Comparison of ENCODE assay signal across 10 cellular contexts in genomic region chr7:108660465-108660864, GRCh38.
DNase-seq lines count a peak whose midpoint lies in the region; ATAC-seq, FAIRE-seq and TF ChIP-seq lines count a peak whose summit lies in the region.
"Had no signal": no experiment of that assay in that cellular context is flagged by ENCODE, and none has a peak within 500 bp of the region (broad histone marks: within the 10 kb centered on the region; RNA-seq: fewer than 3 reads in every experiment).

No MANE protein-coding gene starts in this region.

- no peak overlapping the region for H3K27ac ChIP-seq in DND-41 (ENCODE audit: low read length)
- no peak overlapping the region for H3K27ac ChIP-seq in K562 (ENCODE audit: extremely low read depth, low read depth, low read length)

- H3K27ac Mint-ChIP-seq in activated T-cell treated with anti-CD3 and anti-CD28 coated beads, Interleukin-2, amount 50 U/mL, for 72 hours: no peak overlapping the region
- H3K27ac Mint-ChIP-seq: IgD-negative memory B cell had no signal

- H3K4me1 ChIP-seq in DND-41 (ENCODE audit: insufficient read depth, low read length) (no peaks in the 10 kb centered on the region), K562 (replicated peaks in 1 of 2; ENCODE audit: control insufficient read depth in 2 of 2, insufficient read depth in 2 of 2, low read length in 2 of 2) (no peaks in the 10 kb centered on the region)

- peak; percentile 59 for TF ChIP-seq CTCF in DND-41 (IDR thresholded peaks at IDR 0.05; ENCODE audit: borderline replicate concordance, extremely low read depth, low read length, poor library complexity, severe bottlenecking)
- peak; percentile 40 to 69 (median 59); a peak in 5 of 6 replicates for TF ChIP-seq CTCF in K562 (IDR thresholded peaks at IDR 0.05 in 2 of 3, conservative IDR thresholded peaks at IDR 0.05 in 1 of 3; ENCODE audit: insufficient read depth in 2 of 3, low read depth in 1 of 3, low read length in 3 of 3)

- peak; percentile 50 to 73 for TF ChIP-seq RAD21 in K562 (CRISPR knock-in tag; conservative IDR thresholded peaks at IDR 0.05 in 1 of 2, IDR thresholded peaks at IDR 0.05 in 1 of 2)

- 0% methylated on average over 3 of the region's 3 CpGs for WGBS in K562 (ENCODE audit: insufficient coverage, low coverage, missing lambda C conversion rate)

- H2AFZ ChIP-seq in DND-41 (ENCODE audit: low read depth, low read length) (no peak overlapping the region), K562 (ENCODE audit: low read depth, low read length) (no peak overlapping the region)

- H3K9me3 ChIP-seq in DND-41 (ENCODE audit: insufficient read depth, low read length, severe bottlenecking) (no peaks in the 10 kb centered on the region), K562 (replicated peaks; ENCODE audit: control insufficient read depth, insufficient read depth, low read depth, low read length) (no peaks in the 10 kb centered on the region)

- H3K27me3 ChIP-seq in DND-41 (ENCODE audit: insufficient read depth, low read length, poor library complexity): no peaks in the 10 kb centered on the region
- peaks cover 0 to 11% of the 10 kb centered on the region in 2 experiments; a peak in 2 of 5 replicates for H3K27me3 ChIP-seq in K562 (ENCODE audit: control insufficient read depth in 2 of 2, insufficient read depth in 2 of 2, low read length in 2 of 2)

- in situ Hi-C loops in K562 (cut with MboI): no loop called here

- DNase-seq in DND-41 (no peak), M059J (ENCODE audit: low read depth) (peak; percentile 4), K562 (ENCODE audit: extremely low read depth in 1 of 4, low spot score in 3 of 4) (peak; percentile 23 to 60 (median 54)), midbrain (lab: John Stamatoyannopoulos, UW) (peak; percentile 3), dedifferentiated amniotic fluid mesenchymal stem cell (ENCODE audit: extremely low spot score) (no peak), AG20443 (ENCODE audit: low spot score) (no peak)
- no peak for DNase-seq in activated T-cell treated with anti-CD3 and anti-CD28 coated beads, Interleukin-2, amount 50 U/mL, for 72 hours
- DNase-seq: activated T-cell treated with anti-CD3 and anti-CD28 coated beads, Interleukin-2, amount 50 U/mL, for 1 hour had no signal

- H3K9me3 Mint-ChIP-seq in activated T-cell treated with anti-CD3 and anti-CD28 coated beads, Interleukin-2, amount 50 U/mL, for 72 hours: no peaks in the 10 kb centered on the region
- H3K9me3 Mint-ChIP-seq: IgD-negative memory B cell had no signal

- TF ChIP-seq EP300 in K562 (IDR thresholded peaks at IDR 0.05; ENCODE audit: low read length): no peak

- ATAC-seq in DND-41 (ENCODE audit: insufficient read depth, low read depth) (no peak), K562 (peak; percentile 86), GM19324 (IDR thresholded peaks at IDR 0.05; ENCODE audit: low FRiP score, unreplicated experiment) (no peak)
- no peak for ATAC-seq in activated T-cell treated with anti-CD3 and anti-CD28 coated beads, Interleukin-2, amount 50 U/mL, for 72 hours (replicated peaks in 1 of 2)

- H3K36me3 Mint-ChIP-seq in activated T-cell treated with anti-CD3 and anti-CD28 coated beads, Interleukin-2, amount 50 U/mL, for 72 hours (ENCODE audit: insufficient read depth in 2 of 2): no peaks in the 10 kb centered on the region
- H3K36me3 Mint-ChIP-seq: IgD-negative memory B cell had no signal

- H3K4me3 Mint-ChIP-seq in activated T-cell treated with anti-CD3 and anti-CD28 coated beads, Interleukin-2, amount 50 U/mL, for 72 hours: no peak overlapping the region
- H3K4me3 Mint-ChIP-seq: IgD-negative memory B cell had no signal

- H3K4me3 ChIP-seq in DND-41 (ENCODE audit: low read depth in 1 of 2, low read length in 2 of 2) (no peak overlapping the region), K562 (no peak overlapping the region)

- no peak for FAIRE-seq in K562 (lab: Jason Lieb, UNC)

- H3K79me2 ChIP-seq in DND-41 (ENCODE audit: insufficient read depth, low read length): no peaks in the 10 kb centered on the region
- no peaks in the 10 kb centered on the region for H3K79me2 ChIP-seq in K562 (ENCODE audit: control insufficient read depth, insufficient read depth, low read length)

- H3K9ac ChIP-seq in DND-41 (ENCODE audit: low read depth, low read length) (no peak overlapping the region), K562 (ENCODE audit: insufficient read depth in 1 of 2, low read depth in 2 of 2, low read length in 2 of 2) (no peak overlapping the region)

- POLR2A ChIA-PET in K562 (lab: Yijun Ruan, JAX): no interaction called here

- no peaks in the 10 kb centered on the region for H3K4me1 Mint-ChIP-seq in activated T-cell treated with anti-CD3 and anti-CD28 coated beads, Interleukin-2, amount 50 U/mL, for 72 hours (ENCODE audit: low read depth)
- H3K4me1 Mint-ChIP-seq: IgD-negative memory B cell had no signal

- TF ChIP-seq POLR2A in K562 (conservative IDR thresholded peaks at IDR 0.05): no peak

- H3K36me3 ChIP-seq in DND-41 (ENCODE audit: insufficient read depth, low read length): no peaks in the 10 kb centered on the region
- H3K36me3 ChIP-seq in K562 (ENCODE audit: control insufficient read depth, insufficient read depth, low read length): no peaks in the 10 kb centered on the region

- BruUV-seq in K562 (replicated peaks; lab: Mats Ljungman, UMichigan): no TSS peak

- intact Hi-C loops in K562 (cut with micrococcal nuclease): no loop called here

- no peaks in the 10 kb centered on the region for H3K27me3 Mint-ChIP-seq in activated T-cell treated with anti-CD3 and anti-CD28 coated beads, Interleukin-2, amount 50 U/mL, for 72 hours (ENCODE audit: low read depth)

- CTCF ChIA-PET in K562 (lab: Yijun Ruan, JAX; ENCODE audit: low intra/inter-chr PET ratio): interaction anchor here (0.6 kb wide), 1 partner anchor 684 kb away, joined by 3 read pairs; no protein-coding TSS in a partner anchor

- H4K20me1 ChIP-seq in DND-41 (ENCODE audit: insufficient read depth, low read length): no peaks in the 10 kb centered on the region
- H4K20me1 ChIP-seq in K562 (replicated peaks; ENCODE audit: control insufficient read depth, insufficient read depth, low read length): no peaks in the 10 kb centered on the region

- H3K9me1 ChIP-seq in K562 (ENCODE audit: control insufficient read depth, insufficient read depth, low read length): no peaks in the 10 kb centered on the region

- no peak overlapping the region for H3K4me2 ChIP-seq in DND-41 (ENCODE audit: insufficient read depth, low read length)
- no peak overlapping the region for H3K4me2 ChIP-seq in K562 (ENCODE audit: insufficient read depth, low read length)

TF ChIP-seq in K562, 482 proteins besides CTCF, POLR2A, EP300 and RAD21:
- no peak for TF ChIP-seq ZNF197 (CRISPR knock-in tag; IDR thresholded peaks at IDR 0.05; ENCODE audit: low read depth)
- no peak for TF ChIP-seq ZFP1 (CRISPR knock-in tag; IDR thresholded peaks at IDR 0.05)
- 0 out of 2 replicates have a peak, but pooled peaks have one; percentile 26 for TF ChIP-seq SMC3 (conservative IDR thresholded peaks at IDR 0.05; ENCODE audit: insufficient read depth, low read depth, low read length)
- TF ChIP-seq DEAF1 (CRISPR knock-in tag; IDR thresholded peaks at IDR 0.05): peak; percentile 45; the same call in 1 of the 2 replicates
- peak; percentile 41 for TF ChIP-seq EGR1 (conservative IDR thresholded peaks at IDR 0.05)
- no peak for TF ChIP-seq NUFIP1 (IDR thresholded peaks at IDR 0.05; ENCODE audit: partially characterized antibody)

Comparison
In these comparisons a context has a peak if more than half of its experiments do, and no peak if none do; other contexts are left out.
1. DNase-seq: peak in M059J (single experiment), K562 (4 of 4) and midbrain (single experiment); none in DND-41 (single experiment), activated T-cell treated with anti-CD3 and anti-CD28 coated beads, Interleukin-2, amount 50 U/mL, for 72 hours (0 of 2), dedifferentiated amniotic fluid mesenchymal stem cell (single experiment) and AG20443 (single experiment).